ENCODE assay signal across 25 cellular contexts in the genomic region with DNA sequence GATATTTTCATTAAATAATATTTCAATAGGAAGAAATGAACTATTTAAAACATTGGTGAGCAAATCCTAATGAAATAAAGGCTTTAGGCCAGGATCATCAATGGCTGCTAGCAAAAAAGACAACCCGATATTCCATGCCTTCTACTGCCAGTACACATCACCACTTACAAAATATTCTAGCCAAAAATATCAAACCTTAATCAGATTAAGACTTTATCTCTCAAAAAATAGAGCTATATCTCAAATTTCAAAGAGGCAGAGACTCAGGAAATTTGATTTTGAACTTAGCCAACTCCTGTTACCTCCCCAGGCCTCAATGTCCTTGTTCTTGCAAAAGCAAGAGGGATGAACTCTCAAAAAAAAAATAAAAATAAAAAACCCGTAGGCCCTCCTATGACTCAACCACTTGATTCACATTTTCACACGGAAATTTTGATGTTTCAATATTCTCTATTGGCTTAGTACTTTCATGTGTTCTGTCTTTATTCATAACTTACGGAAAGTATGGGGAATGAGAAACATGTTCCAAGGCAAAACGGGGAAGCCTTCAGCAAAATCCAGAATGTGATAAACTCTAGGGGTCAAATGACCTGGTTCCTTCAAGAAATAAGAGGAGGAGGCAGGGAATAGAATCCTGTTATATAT.
DNase-seq lines count a peak whose midpoint lies in the region; ATAC-seq and TF ChIP-seq lines count a peak whose summit lies in the region.
"Had no signal": no experiment of that assay in that cellular context is flagged by ENCODE, and none has a peak within 500 bp of the region (broad histone marks: within the 10 kb centered on the region; RNA-seq: fewer than 3 reads in every experiment).

No MANE protein-coding gene starts in this region.

- H3K36me3 Mint-ChIP-seq in activated naive CD4-positive, alpha-beta T cell treated with anti-CD3 and anti-CD28 coated beads, Interleukin-2, amount 50 U/mL, for 72 hours, result no peaks in the 10 kb centered on the region
- H3K36me3 Mint-ChIP-seq in activated naive CD8-positive, alpha-beta T cell, result no peaks in the 10 kb centered on the region
- H3K36me3 Mint-ChIP-seq: CD4-positive, CD25-positive, alpha-beta regulatory T cell had no signal

- H3K4me3 Mint-ChIP-seq in activated naive CD8-positive, alpha-beta T cell, result no peak overlapping the region
- peak overlapping the region in 1 of 2 donors; percentile 32 for H3K4me3 Mint-ChIP-seq in stimulated activated naive CD8-positive, alpha-beta T cell treated with anti-CD3 and anti-CD28 coated beads, Interleukin-15, amount 100 ng/mL, for 72 hours
- H3K4me3 Mint-ChIP-seq: CD4-positive, CD25-positive, alpha-beta regulatory T cell; effector memory CD8-positive, alpha-beta T cell had no signal

- DNase-seq in activated naive CD4-positive, alpha-beta T cell treated with anti-CD3 and anti-CD28 coated beads, Interleukin-2, amount 50 U/mL, for 72 hours (ENCODE audit: low spot score in 2 of 2), result no peak
- no peak for DNase-seq in activated naive CD4-positive, alpha-beta T cell treated with anti-CD3 and anti-CD28 coated beads, Interleukin-2, amount 50 U/mL, for 16 hours
- DNase-seq in fibroblast of mammary gland (ENCODE audit: low read depth) (peak; percentile 39), SW480 (ENCODE audit: low spot score) (no peak), RWPE1 (ENCODE audit: low spot score) (no peak)
- no peak for DNase-seq in stimulated activated naive CD8-positive, alpha-beta T cell treated with anti-CD3 and anti-CD28 coated beads, Interleukin-15, amount 100 ng/mL, for 72 hours
- DNase-seq: activated gamma-delta T cell treated with Interleukin-2 at 50 U/mL for 16 hours; CD4-positive, CD25-positive, alpha-beta regulatory T cell; colonic mucosa; effector memory CD8-positive, alpha-beta T cell; kidney glomerular epithelial cell; MV-4-11; NCI-H1694; NCI-H2171 treated with DMSO at 0.1 percent for 48 hours; NCI-H526 treated with DMSO at 0.1 percent for 48 hours; psoas muscle; Right ventricle myocardium superior; stimulated activated naive CD4-positive, alpha-beta T cell; SW 1271 had no signal

- H3K27me3 Mint-ChIP-seq in activated naive CD8-positive, alpha-beta T cell, result no peaks in the 10 kb centered on the region
- H3K27me3 Mint-ChIP-seq in stimulated activated naive CD8-positive, alpha-beta T cell treated with anti-CD3 and anti-CD28 coated beads, Interleukin-15, amount 100 ng/mL, for 72 hours, result no peaks in the 10 kb centered on the region
- H3K27me3 Mint-ChIP-seq: CD4-positive, CD25-positive, alpha-beta regulatory T cell; effector memory CD8-positive, alpha-beta T cell had no signal

- peak; percentile 72 to 75 for ATAC-seq in activated naive CD4-positive, alpha-beta T cell treated with anti-CD3 and anti-CD28 coated beads, Interleukin-2, amount 50 U/mL, for 72 hours
- peak; percentile 40 for ATAC-seq in stimulated activated naive CD8-positive, alpha-beta T cell treated with anti-CD3 and anti-CD28 coated beads, Interleukin-15, amount 100 ng/mL, for 72 hours
- ATAC-seq in GM18498 (IDR thresholded peaks at IDR 0.05; ENCODE audit: unreplicated experiment), result no peak
- ATAC-seq: effector memory CD8-positive, alpha-beta T cell; psoas muscle had no signal

- H3K27ac ChIP-seq in RWPE1, result no peak overlapping the region
- H3K27ac ChIP-seq: colonic mucosa, KMS-11, neutrophil, psoas muscle had no signal

- H3K4me3 ChIP-seq in fibroblast of mammary gland (ENCODE audit: control insufficient read depth, low read depth, low read length), result no peak overlapping the region
- H3K4me3 ChIP-seq: colonic mucosa, psoas muscle, skin epidermis, tibial nerve had no signal

- POLR2A ChIA-PET in RWPE1 (lab: Yijun Ruan, JAX; ENCODE audit: low non-redundant PET), result no interaction called here

- peak overlapping the region; percentile 20 to 41 for H3K27ac Mint-ChIP-seq in activated naive CD4-positive, alpha-beta T cell treated with anti-CD3 and anti-CD28 coated beads, Interleukin-2, amount 50 U/mL, for 72 hours
- H3K27ac Mint-ChIP-seq in activated naive CD8-positive, alpha-beta T cell, result peak overlapping the region; percentile 55
- peak overlapping the region in 1 of 2 donors; percentile 13 for H3K27ac Mint-ChIP-seq in stimulated activated naive CD8-positive, alpha-beta T cell treated with anti-CD3 and anti-CD28 coated beads, Interleukin-15, amount 100 ng/mL, for 72 hours
- H3K27ac Mint-ChIP-seq: effector memory CD8-positive, alpha-beta T cell had no signal

- peaks cover 0 to 5% of the 10 kb centered on the region in 2 donors for H3K9me3 Mint-ChIP-seq in activated naive CD4-positive, alpha-beta T cell treated with anti-CD3 and anti-CD28 coated beads, Interleukin-2, amount 50 U/mL, for 72 hours
- H3K9me3 Mint-ChIP-seq in activated naive CD8-positive, alpha-beta T cell (ENCODE audit: low read depth), result no peaks in the 10 kb centered on the region
- H3K9me3 Mint-ChIP-seq in stimulated activated naive CD8-positive, alpha-beta T cell treated with anti-CD3 and anti-CD28 coated beads, Interleukin-15, amount 100 ng/mL, for 72 hours, result peaks cover 0 to 4% of the 10 kb centered on the region in 2 donors
- H3K9me3 Mint-ChIP-seq: effector memory CD8-positive, alpha-beta T cell had no signal

- CTCF ChIA-PET in RWPE1 (lab: Yijun Ruan, JAX), result interaction anchor here (0.8 kb wide), 1 partner anchor 359 kb away, joined by 3 read pairs; no protein-coding TSS in a partner anchor

- TF ChIP-seq CTCF in fibroblast of mammary gland (conservative IDR thresholded peaks at IDR 0.05; ENCODE audit: control insufficient read depth, insufficient read depth, low read depth, low read length) (no peak), RWPE1 (conservative IDR thresholded peaks at IDR 0.05; ENCODE audit: low read depth) (no peak)

- H3K4me1 Mint-ChIP-seq in activated naive CD8-positive, alpha-beta T cell (ENCODE audit: low read depth), result peaks cover 25% of the 10 kb centered on the region
- H3K4me1 Mint-ChIP-seq in stimulated activated naive CD8-positive, alpha-beta T cell treated with anti-CD3 and anti-CD28 coated beads, Interleukin-15, amount 100 ng/mL, for 72 hours, result peaks cover 28% of the 10 kb centered on the region
